ENCODE assay signal across 1 cellular context in genomic region chr7:142809671-142810070, GRCh38.
TF ChIP-seq lines count a peak whose summit lies in the region.

No MANE protein-coding gene starts in this region.

TF ChIP-seq in K562, 482 proteins besides CTCF, POLR2A, EP300 and RAD21:
- TF ChIP-seq PHB (CRISPR knock-in tag; IDR thresholded peaks at IDR 0.05), result no peak
- TF ChIP-seq BCOR (IDR thresholded peaks at IDR 0.05), result no peak
- no peak for TF ChIP-seq NR3C1 (CRISPR knock-in tag; IDR thresholded peaks at IDR 0.05)
- no peak for TF ChIP-seq POLR2AphosphoS2 (IDR thresholded peaks at IDR 0.05; ENCODE audit: low read length)
- TF ChIP-seq NFIX (CRISPR knock-in tag; IDR thresholded peaks at IDR 0.05; ENCODE audit: low read depth), result no peak
- no peak for TF ChIP-seq ZNF609 (CRISPR knock-in tag; IDR thresholded peaks at IDR 0.05; ENCODE audit: borderline replicate concordance)
- TF ChIP-seq CCAR2 (IDR thresholded peaks at IDR 0.05; ENCODE audit: low read depth, low read length), result no peak
- TF ChIP-seq, protein P1, sequence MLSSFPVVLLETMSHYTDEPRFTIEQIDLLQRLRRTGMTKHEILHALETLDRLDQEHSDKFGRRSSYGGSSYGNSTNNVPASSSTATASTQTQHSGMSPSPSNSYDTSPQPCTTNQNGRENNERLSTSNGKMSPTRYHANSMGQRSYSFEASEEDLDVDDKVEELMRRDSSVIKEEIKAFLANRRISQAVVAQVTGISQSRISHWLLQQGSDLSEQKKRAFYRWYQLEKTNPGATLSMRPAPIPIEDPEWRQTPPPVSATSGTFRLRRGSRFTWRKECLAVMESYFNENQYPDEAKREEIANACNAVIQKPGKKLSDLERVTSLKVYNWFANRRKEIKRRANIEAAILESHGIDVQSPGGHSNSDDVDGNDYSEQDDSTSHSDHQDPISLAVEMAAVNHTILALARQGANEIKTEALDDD (IDR thresholded peaks at IDR 0.05), result no peak
- no peak for TF ChIP-seq BHLHE40 (IDR thresholded peaks at IDR 0.05; ENCODE audit: low read length)
- no peak for TF ChIP-seq ZNF217 (CRISPR knock-in tag; IDR thresholded peaks at IDR 0.05)
- TF ChIP-seq MYC (IDR thresholded peaks at IDR 0.05; ENCODE audit: low read depth, low read length), result no peak
- no peak for TF ChIP-seq MYC (CRISPR knock-in tag; IDR thresholded peaks at IDR 0.05; ENCODE audit: borderline replicate concordance, low read depth)
- TF ChIP-seq, protein P2, sequence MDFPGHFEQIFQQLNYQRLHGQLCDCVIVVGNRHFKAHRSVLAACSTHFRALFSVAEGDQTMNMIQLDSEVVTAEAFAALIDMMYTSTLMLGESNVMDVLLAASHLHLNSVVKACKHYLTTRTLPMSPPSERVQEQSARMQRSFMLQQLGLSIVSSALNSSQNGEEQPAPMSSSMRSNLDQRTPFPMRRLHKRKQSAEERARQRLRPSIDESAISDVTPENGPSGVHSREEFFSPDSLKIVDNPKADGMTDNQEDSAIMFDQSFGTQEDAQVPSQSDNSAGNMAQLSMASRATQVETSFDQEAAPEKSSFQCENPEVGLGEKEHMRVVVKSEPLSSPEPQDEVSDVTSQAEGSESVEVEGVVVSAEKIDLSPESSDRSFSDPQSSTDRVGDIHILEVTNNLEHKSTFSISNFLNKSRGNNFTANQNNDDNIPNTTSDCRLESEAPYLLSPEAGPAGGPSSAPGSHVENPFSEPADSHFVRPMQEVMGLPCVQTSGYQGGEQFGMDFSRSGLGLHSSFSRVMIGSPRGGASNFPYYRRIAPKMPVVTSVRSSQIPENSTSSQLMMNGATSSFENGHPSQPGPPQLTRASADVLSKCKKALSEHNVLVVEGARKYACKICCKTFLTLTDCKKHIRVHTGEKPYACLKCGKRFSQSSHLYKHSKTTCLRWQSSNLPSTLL (IDR thresholded peaks at IDR 0.05), result no peak
- TF ChIP-seq NBN (IDR thresholded peaks at IDR 0.05; ENCODE audit: low read depth), result no peak
- no peak for TF ChIP-seq NFE2 (IDR thresholded peaks at IDR 0.05; ENCODE audit: low read depth)
- TF ChIP-seq ZNF41 (CRISPR knock-in tag; conservative IDR thresholded peaks at IDR 0.05), result no peak
- no peak for TF ChIP-seq HNRNPK (IDR thresholded peaks at IDR 0.05; ENCODE audit: low read depth, low read length, poor library complexity, severe bottlenecking)
- TF ChIP-seq ZNF140 (CRISPR knock-in tag; IDR thresholded peaks at IDR 0.05), result no peak
- no peak for TF ChIP-seq POLR2H (tag; IDR thresholded peaks at IDR 0.05; ENCODE audit: low read depth)
- TF ChIP-seq ZBTB17 (CRISPR knock-in tag; IDR thresholded peaks at IDR 0.05), result no peak
- TF ChIP-seq, protein P3, sequence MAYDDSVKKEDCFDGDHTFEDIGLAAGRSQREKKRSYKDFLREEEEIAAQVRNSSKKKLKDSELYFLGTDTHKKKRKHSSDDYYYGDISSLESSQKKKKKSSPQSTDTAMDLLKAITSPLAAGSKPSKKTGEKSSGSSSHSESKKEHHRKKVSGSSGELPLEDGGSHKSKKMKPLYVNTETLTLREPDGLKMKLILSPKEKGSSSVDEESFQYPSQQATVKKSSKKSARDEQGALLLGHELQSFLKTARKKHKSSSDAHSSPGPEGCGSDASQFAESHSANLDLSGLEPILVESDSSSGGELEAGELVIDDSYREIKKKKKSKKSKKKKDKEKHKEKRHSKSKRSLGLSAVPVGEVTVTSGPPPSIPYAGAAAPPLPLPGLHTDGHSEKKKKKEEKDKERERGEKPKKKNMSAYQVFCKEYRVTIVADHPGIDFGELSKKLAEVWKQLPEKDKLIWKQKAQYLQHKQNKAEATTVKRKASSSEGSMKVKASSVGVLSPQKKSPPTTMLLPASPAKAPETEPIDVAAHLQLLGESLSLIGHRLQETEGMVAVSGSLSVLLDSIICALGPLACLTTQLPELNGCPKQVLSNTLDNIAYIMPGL (CRISPR knock-in tag; IDR thresholded peaks at IDR 0.05), result no peak
